Comparison of ENCODE assay signal across 9 cellular contexts in genomic region chr20:13105864-13106457, GRCh38.
DNase-seq lines count a peak whose midpoint lies in the region; ATAC-seq, FAIRE-seq and TF ChIP-seq lines count a peak whose summit lies in the region.
"Had no signal": no experiment of that assay in that cellular context is flagged by ENCODE, and none has a peak within 500 bp of the region (broad histone marks: within the 10 kb centered on the region; RNA-seq: fewer than 3 reads in every experiment).

No MANE protein-coding gene starts in this region.

- no peak overlapping the region for H3K27ac ChIP-seq in VCaP
- H3K27ac ChIP-seq: SK-N-MC had no signal

- ATAC-seq in HG02763 (IDR thresholded peaks at IDR 0.05; ENCODE audit: unreplicated experiment): no peak
- ATAC-seq in GM19324 (IDR thresholded peaks at IDR 0.05; ENCODE audit: low FRiP score, unreplicated experiment): no peak
- no peak for ATAC-seq in HG03442 (IDR thresholded peaks at IDR 0.05; ENCODE audit: unreplicated experiment)

- no peak overlapping the region for H3K9ac ChIP-seq in Loucy (ENCODE audit: low read depth, low read length, poor library complexity, severe bottlenecking)

- no peaks in the 10 kb centered on the region for H3K27me3 ChIP-seq in Loucy (ENCODE audit: insufficient read depth, low read length, poor library complexity, severe bottlenecking)

- no peak overlapping the region for H3K4me3 ChIP-seq in Loucy (ENCODE audit: low read length, poor library complexity, severe bottlenecking)
- H3K4me3 ChIP-seq: SK-N-MC had no signal

- H3K4me1 ChIP-seq in Loucy (ENCODE audit: insufficient read depth, low read length, poor library complexity, severe bottlenecking): no peaks in the 10 kb centered on the region

- H3K4me2 ChIP-seq in Loucy (ENCODE audit: low read depth, low read length, poor library complexity, severe bottlenecking): no peak overlapping the region

- H2AFZ ChIP-seq in Loucy (ENCODE audit: low read length): 0 out of 2 replicates have a peak overlapping the region, but pooled peaks have one; percentile 34

- no peaks in the 10 kb centered on the region for H3K9me3 ChIP-seq in Loucy (ENCODE audit: insufficient read depth, low read depth, low read length)

- no peak for FAIRE-seq in urothelium cell line (lab: Jason Lieb, UNC)

- H3K36me3 ChIP-seq in Loucy (ENCODE audit: insufficient read depth, low read length): no peaks in the 10 kb centered on the region

- TF ChIP-seq CTCF in Loucy (conservative IDR thresholded peaks at IDR 0.05; ENCODE audit: low read length) (peak; percentile 77), VCaP (conservative IDR thresholded peaks at IDR 0.05) (peak; percentile 84)

- no peaks in the 10 kb centered on the region for H3K9me2 ChIP-seq in Loucy (replicated peaks; ENCODE audit: low read depth, low read length)

- DNase-seq in EL (peak; percentile 44), iPS-NIHi7 (ENCODE audit: extremely low spot score) (peak; percentile 21), urothelium cell line (ENCODE audit: low spot score) (peak; percentile 14)

- no peaks in the 10 kb centered on the region for H4K20me1 ChIP-seq in Loucy (ENCODE audit: insufficient read depth, low read length, poor library complexity, severe bottlenecking)

- H3F3A ChIP-seq in Loucy (ENCODE audit: low read depth): no peaks in the 10 kb centered on the region

- no peaks in the 10 kb centered on the region for H3K79me2 ChIP-seq in Loucy (ENCODE audit: insufficient read depth, low read length)
